20 cellular contexts compared by ENCODE assay signal in genomic region chr9:80492221-80492620, GRCh38.
DNase-seq lines count a peak whose midpoint lies in the region; ATAC-seq and TF ChIP-seq lines count a peak whose summit lies in the region.
"Had no signal": no experiment of that assay in that cellular context is flagged by ENCODE, and none has a peak within 500 bp of the region (broad histone marks: within the 10 kb centered on the region; RNA-seq: fewer than 3 reads in every experiment).

No MANE protein-coding gene starts in this region.

- H3K27me3 Mint-ChIP-seq in MCF 10A (ENCODE audit: insufficient read depth, unreplicated experiment): no peaks in the 10 kb centered on the region
- H3K27me3 Mint-ChIP-seq in stimulated activated memory B cell treated with anti-CD40 and anti-IgM and Interleukin-4, amounts not matched to agents 10 μg/mL and 1 μg/mL and 100 μg/mL, for 72 hours: no peaks in the 10 kb centered on the region
- H3K27me3 Mint-ChIP-seq: CD4-positive, CD25-positive, alpha-beta regulatory T cell; stimulated activated naive CD8-positive, alpha-beta T cell treated with anti-CD3 and anti-CD28 coated beads, Interleukin-15, Interleukin-2, amounts not matched to agents 100 ng/mL and 50 ng/mL, for 24 hours had no signal

- intact Hi-C loops in MCF 10A (cut with micrococcal nuclease) (no loop called here), breast epithelium (cut with DNase I; ENCODE audit: low total_unique reads) (no loop called here), colonic mucosa (cut with DNase I) (no loop called here)

- peaks cover 14% of the 10 kb centered on the region for H3K9me3 Mint-ChIP-seq in MCF 10A (ENCODE audit: unreplicated experiment)
- no peaks in the 10 kb centered on the region for H3K9me3 Mint-ChIP-seq in stimulated activated memory B cell treated with anti-CD40 and anti-IgM and Interleukin-4, amounts not matched to agents 10 μg/mL and 1 μg/mL and 100 μg/mL, for 72 hours

- H3K9me3 ChIP-seq in breast epithelium (peaks cover 0 to 11% of the 10 kb centered on the region in 2 donors), hepatocyte (ENCODE audit: low read depth) (no peaks in the 10 kb centered on the region), upper lobe of left lung (no peaks in the 10 kb centered on the region), colonic mucosa (no peaks in the 10 kb centered on the region)
- H3K9me3 ChIP-seq: adrenal gland, gastrocnemius medialis had no signal

- TF ChIP-seq POLR2A in breast epithelium (IDR thresholded peaks at IDR 0.05) (no peak), upper lobe of left lung (IDR thresholded peaks at IDR 0.05) (no peak)

- H3K4me2 ChIP-seq in hepatocyte: no peak overlapping the region
- H3K4me2 ChIP-seq: neural progenitor cell had no signal

- H3K27ac Mint-ChIP-seq in MCF 10A (ENCODE audit: low read depth, unreplicated experiment): peak overlapping the region; percentile 77
- H3K27ac Mint-ChIP-seq in stimulated activated memory B cell treated with anti-CD40 and anti-IgM and Interleukin-4, amounts not matched to agents 10 μg/mL and 1 μg/mL and 100 μg/mL, for 72 hours: no peak overlapping the region
- H3K27ac Mint-ChIP-seq: CD4-positive, CD25-positive, alpha-beta regulatory T cell; neural progenitor cell; stimulated activated naive CD8-positive, alpha-beta T cell treated with anti-CD3 and anti-CD28 coated beads, Interleukin-15, Interleukin-2, amounts not matched to agents 100 ng/mL and 50 ng/mL, for 24 hours had no signal

- CTCF ChIA-PET in MCF 10A (lab: Yijun Ruan, JAX): no interaction called here

- DNase-seq in MCF 10A (ENCODE audit: unreplicated experiment): peak; percentile 70
- DNase-seq in breast epithelium (ENCODE audit: low spot score in 2 of 2): no peak
- peak; percentile 34 for DNase-seq in astrocyte of the cerebellum (ENCODE audit: low read depth)
- DNase-seq in hepatocyte (ENCODE audit: low spot score): peak; percentile 8
- DNase-seq in upper lobe of left lung: peak in 1 of 2 donors; percentile 57
- no peak for DNase-seq in colonic mucosa
- DNase-seq: activated effector memory CD4-positive, alpha-beta T cell treated with anti-CD3 and anti-CD28 coated beads, Interleukin-2, amount 50 U/mL, for 16 hours; adrenal gland; CD4-positive, CD25-positive, alpha-beta regulatory T cell; gastrocnemius medialis; HCEC 1CT; NCI-H146; T1000 had no signal

- H3K9me2 ChIP-seq in hepatocyte (replicated peaks; ENCODE audit: insufficient read depth): no peaks in the 10 kb centered on the region

- no TSS peak for BruUV-seq in MCF 10A (replicated peaks; lab: Mats Ljungman, UMichigan)

- no peaks in the 10 kb centered on the region for H3K79me2 ChIP-seq in hepatocyte

- H3K27ac ChIP-seq in breast epithelium (no peak overlapping the region), hepatocyte (no peak overlapping the region), upper lobe of left lung (no peak overlapping the region), colonic mucosa (no peak overlapping the region)
- H3K27ac ChIP-seq: adrenal gland, coronary artery, gastrocnemius medialis, neural progenitor cell had no signal

- H4K20me1 ChIP-seq in hepatocyte (ENCODE audit: insufficient read depth, poor library complexity, severe bottlenecking): no peaks in the 10 kb centered on the region

- H3K36me3 Mint-ChIP-seq in MCF 10A (ENCODE audit: insufficient read depth, unreplicated experiment): no peaks in the 10 kb centered on the region
- peaks cover 22% of the 10 kb centered on the region for H3K36me3 Mint-ChIP-seq in stimulated activated memory B cell treated with anti-CD40 and anti-IgM and Interleukin-4, amounts not matched to agents 10 μg/mL and 1 μg/mL and 100 μg/mL, for 72 hours
- H3K36me3 Mint-ChIP-seq: CD4-positive, CD25-positive, alpha-beta regulatory T cell; neural progenitor cell had no signal

- no peak for TF ChIP-seq CTCF in MCF 10A (IDR thresholded peaks at IDR 0.05; ENCODE audit: unreplicated experiment)
- no peak for TF ChIP-seq CTCF in breast epithelium (IDR thresholded peaks at IDR 0.05)
- no peak for TF ChIP-seq CTCF in astrocyte of the cerebellum (IDR thresholded peaks at IDR 0.05; ENCODE audit: low read depth, low read length, missing control alignments)
- no peak for TF ChIP-seq CTCF in hepatocyte (IDR thresholded peaks at IDR 0.05; ENCODE audit: poor library complexity)
- TF ChIP-seq CTCF in upper lobe of left lung (IDR thresholded peaks at IDR 0.05): no peak
- no peak for TF ChIP-seq CTCF in colonic mucosa (IDR thresholded peaks at IDR 0.05)

- POLR2A ChIA-PET in MCF 10A (lab: Yijun Ruan, JAX): interaction anchor here (0.6 to 1.4 kb wide), 3 partner anchors 9 to 114 kb away, joined by 3 to 5 read pairs (median 3); no protein-coding TSS in a partner anchor

- no peak overlapping the region for H3K4me3 ChIP-seq in breast epithelium
- H3K4me3 ChIP-seq in astrocyte of the cerebellum (ENCODE audit: low read depth, low read length): no peak overlapping the region
- no peak overlapping the region for H3K4me3 ChIP-seq in hepatocyte
- H3K4me3 ChIP-seq in upper lobe of left lung: no peak overlapping the region
- no peak overlapping the region for H3K4me3 ChIP-seq in colonic mucosa
- H3K4me3 ChIP-seq: adrenal gland, coronary artery, gastrocnemius medialis, neural progenitor cell had no signal

- ATAC-seq in upper lobe of left lung (ENCODE audit: low FRiP score in 2 of 2) (peak; percentile 38 to 77), GM18867 (IDR thresholded peaks at IDR 0.05; ENCODE audit: unreplicated experiment) (no peak)
- ATAC-seq in stimulated activated memory B cell treated with anti-CD40 and anti-IgM and Interleukin-4, amounts not matched to agents 10 μg/mL and 1 μg/mL and 100 μg/mL, for 72 hours: no peak
- ATAC-seq: gastrocnemius medialis, Panc1, SK-N-SH treated with all-trans-retinoic acid at 6 μM for 48 hours had no signal

- H3K4me1 ChIP-seq in breast epithelium: no peaks in the 10 kb centered on the region
- H3K4me1 ChIP-seq in hepatocyte (ENCODE audit: insufficient read depth): no peaks in the 10 kb centered on the region
- H3K4me1 ChIP-seq in upper lobe of left lung: no peaks in the 10 kb centered on the region
- H3K4me1 ChIP-seq in colonic mucosa: no peaks in the 10 kb centered on the region
- H3K4me1 ChIP-seq: adrenal gland, gastrocnemius medialis, neural progenitor cell had no signal

- no peak overlapping the region for H3K4me3 Mint-ChIP-seq in MCF 10A (ENCODE audit: unreplicated experiment)
- no peak overlapping the region for H3K4me3 Mint-ChIP-seq in stimulated activated memory B cell treated with anti-CD40 and anti-IgM and Interleukin-4, amounts not matched to agents 10 μg/mL and 1 μg/mL and 100 μg/mL, for 72 hours
- H3K4me3 Mint-ChIP-seq: CD4-positive, CD25-positive, alpha-beta regulatory T cell; neural progenitor cell; stimulated activated naive CD8-positive, alpha-beta T cell treated with anti-CD3 and anti-CD28 coated beads, Interleukin-15, Interleukin-2, amounts not matched to agents 100 ng/mL and 50 ng/mL, for 24 hours had no signal

- H2AFZ ChIP-seq in hepatocyte: no peak overlapping the region
- H2AFZ ChIP-seq: neural progenitor cell had no signal

- H3K4me1 Mint-ChIP-seq in MCF 10A (ENCODE audit: insufficient read depth, unreplicated experiment): peaks cover 5% of the 10 kb centered on the region
- H3K4me1 Mint-ChIP-seq in stimulated activated memory B cell treated with anti-CD40 and anti-IgM and Interleukin-4, amounts not matched to agents 10 μg/mL and 1 μg/mL and 100 μg/mL, for 72 hours: no peaks in the 10 kb centered on the region
- H3K4me1 Mint-ChIP-seq: CD4-positive, CD25-positive, alpha-beta regulatory T cell had no signal

- H3K27me3 ChIP-seq in breast epithelium (no peaks in the 10 kb centered on the region), hepatocyte (no peaks in the 10 kb centered on the region), upper lobe of left lung (no peaks in the 10 kb centered on the region), colonic mucosa (no peaks in the 10 kb centered on the region)
- H3K27me3 ChIP-seq: adrenal gland, gastrocnemius medialis, neural progenitor cell had no signal

- in situ Hi-C loops in astrocyte of the cerebellum (cut with HindIII; ENCODE audit: low sequenced_read_pairs): no loop called here

- no peaks in the 10 kb centered on the region for H3K36me3 ChIP-seq in breast epithelium
- H3K36me3 ChIP-seq in hepatocyte (replicated peaks; ENCODE audit: insufficient read depth, low read depth): no peaks in the 10 kb centered on the region
- no peaks in the 10 kb centered on the region for H3K36me3 ChIP-seq in upper lobe of left lung
- no peaks in the 10 kb centered on the region for H3K36me3 ChIP-seq in colonic mucosa
- H3K36me3 ChIP-seq: adrenal gland, gastrocnemius medialis, neural progenitor cell had no signal

- no peak overlapping the region for H3K9ac ChIP-seq in colonic mucosa (ENCODE audit: low read depth in 2 of 2, low read length in 2 of 2)
- H3K9ac ChIP-seq: neural progenitor cell had no signal

- TF ChIP-seq EP300 in upper lobe of left lung (IDR thresholded peaks at IDR 0.05): no peak

- WGBS in hepatocyte (ENCODE audit: low lambda C conversion rate, missing lambda C conversion rate): 59% methylated on average over 3 of the region's 3 CpGs
- 49 to 63% methylated on average over 3 of the region's 3 CpGs for WGBS in upper lobe of left lung, 2 donors

Comparison
In these comparisons a context has a peak if more than half of its experiments do, and no peak if none do; other contexts are left out.
1. DNase-seq: peak in MCF 10A (single experiment), astrocyte of the cerebellum (single experiment) and hepatocyte (single experiment); none in breast epithelium (0 of 2) and colonic mucosa (single experiment).
2. ATAC-seq: peak in upper lobe of left lung (2 of 2); none in stimulated activated memory B cell treated with anti-CD40 and anti-IgM and Interleukin-4, amounts not matched to agents 10 μg/mL and 1 μg/mL and 100 μg/mL, for 72 hours (single experiment) and GM18867 (single experiment).